In the genomic region with DNA sequence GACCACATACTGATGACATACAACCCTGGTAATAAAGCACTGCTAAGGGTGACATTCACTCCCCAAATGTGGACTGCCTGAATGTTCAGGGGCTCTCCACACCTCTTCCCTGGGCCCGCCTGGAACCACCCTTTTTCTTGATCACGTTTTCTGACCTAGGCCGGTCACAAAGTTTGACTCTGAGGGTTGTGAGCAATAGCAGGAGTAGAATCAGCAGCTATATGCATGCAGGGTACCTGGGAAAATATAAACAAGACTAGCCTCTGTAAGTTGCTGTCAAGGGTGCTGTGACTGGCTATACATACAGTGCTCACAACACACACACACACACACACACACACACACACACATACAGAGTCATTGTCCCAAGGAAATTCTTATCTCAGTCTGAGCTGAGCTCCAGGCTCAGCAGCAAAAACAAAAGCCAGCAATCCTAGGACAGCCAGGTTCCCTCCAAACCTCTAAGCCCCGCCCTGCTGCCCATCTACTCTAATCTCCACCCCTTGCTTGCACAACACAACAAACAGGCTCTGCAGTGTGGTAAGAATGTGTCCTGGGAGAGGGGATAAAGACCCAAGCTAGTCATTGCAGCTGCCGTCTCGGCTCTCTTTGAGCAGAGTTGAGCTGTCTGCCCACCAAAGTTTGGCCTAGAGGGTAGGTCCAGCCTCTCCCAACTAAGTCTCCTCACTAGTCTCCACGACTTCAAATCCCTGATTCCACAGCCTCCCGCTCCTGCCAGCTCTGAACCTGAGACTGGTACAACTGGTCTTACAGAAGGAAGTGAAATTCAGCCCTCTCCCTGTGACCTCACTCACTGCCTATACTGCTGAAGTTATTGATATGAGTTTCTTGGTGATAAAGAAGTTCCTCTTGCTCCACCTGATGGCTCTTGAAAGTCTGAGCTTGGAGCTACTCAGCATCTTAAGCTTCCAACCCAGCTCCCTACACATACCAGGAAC, we compare ENCODE assay signal across 1 cellular context.
TF ChIP-seq lines count a peak whose summit lies in the region.

No MANE protein-coding gene starts in this region.

TF ChIP-seq in WTC11, 78 proteins besides CTCF, POLR2A, EP300 and RAD21 (continued from another document):
- no peak for TF ChIP-seq ATF6 (CRISPR knock-in tag; IDR thresholded peaks at IDR 0.05)
- TF ChIP-seq AR (CRISPR knock-in tag; IDR thresholded peaks at IDR 0.05), result no peak
- TF ChIP-seq ETV6 (CRISPR knock-in tag; IDR thresholded peaks at IDR 0.05), result 0 out of 2 replicates have a peak, but pooled peaks have one; percentile 21
- no peak for TF ChIP-seq ARID4B (CRISPR knock-in tag; IDR thresholded peaks at IDR 0.05; ENCODE audit: borderline replicate concordance)
- no peak for TF ChIP-seq SP1 (CRISPR knock-in tag; conservative IDR thresholded peaks at IDR 0.05)
- TF ChIP-seq FOXK1 (CRISPR knock-in tag; IDR thresholded peaks at IDR 0.05), result peak; percentile 37; the same call in 1 of the 2 replicates
- no peak for TF ChIP-seq NR2C2 (CRISPR knock-in tag; IDR thresholded peaks at IDR 0.05)
- TF ChIP-seq NFATC4 (CRISPR knock-in tag; IDR thresholded peaks at IDR 0.05), result no peak
- no peak for TF ChIP-seq ZNF138 (CRISPR knock-in tag; conservative IDR thresholded peaks at IDR 0.05)
- no peak for TF ChIP-seq TEAD4 (CRISPR knock-in tag; IDR thresholded peaks at IDR 0.05)
- TF ChIP-seq FOXP1 (CRISPR knock-in tag; IDR thresholded peaks at IDR 0.05; ENCODE audit: borderline replicate concordance), result no peak
TF ChIP-seq in WTC11: peak in this region for 3.
